Comparison of ENCODE assay signal across 8 cellular contexts in the genomic region with DNA sequence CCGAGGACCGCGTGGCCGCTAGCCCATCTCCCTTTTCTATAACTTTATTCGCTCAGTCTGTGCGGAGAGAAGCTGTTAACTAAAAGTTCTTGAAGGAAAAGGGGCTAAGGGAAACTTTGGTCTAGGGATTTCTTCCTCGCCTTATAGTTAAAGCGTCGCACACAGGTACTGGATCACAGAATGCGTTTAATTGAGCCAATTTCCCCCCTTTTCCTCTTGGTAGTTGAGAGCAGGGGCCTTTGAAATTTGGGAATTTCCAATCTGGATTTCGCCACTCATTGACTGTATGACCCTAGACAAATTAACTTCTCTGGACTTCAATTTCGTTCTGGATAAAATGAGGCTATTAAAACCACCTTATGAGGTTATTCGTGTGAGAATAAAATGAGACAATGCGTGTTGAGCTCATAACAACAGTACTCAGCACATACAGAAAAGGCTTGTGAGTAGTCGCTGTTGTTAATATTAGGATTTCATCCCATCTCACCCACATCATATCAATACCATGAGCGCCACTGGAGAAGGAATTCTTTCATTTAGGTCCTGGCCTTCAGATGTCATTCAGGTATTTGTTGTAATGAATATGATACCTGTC. TPM values are rescaled to one million over a fixed set of nuclear protein-coding genes. Genes with fewer than 3 reads are reported as not detected.
A peak's percentile ranks its signal among the peaks of the same experiment; 100 is the strongest.
DNase-seq lines count a peak whose midpoint lies in the region; ATAC-seq and TF ChIP-seq lines count a peak whose summit lies in the region.

No MANE protein-coding gene starts in this region.

- in situ Hi-C loops in GM13976 (cut with MboI; ENCODE audit: low sequenced_read_pairs, unreplicated experiment), result no loop called here

- peaks cover 22% of the 10 kb centered on the region for H3K36me3 Mint-ChIP-seq in activated CD8-positive, alpha-beta T cell treated with anti-CD3 and anti-CD28 coated beads for 36 hours (ENCODE audit: low read depth)
- peaks cover 7% of the 10 kb centered on the region for H3K36me3 Mint-ChIP-seq in stimulated activated memory B cell treated with anti-CD40 and anti-IgM and Interleukin-4, amounts not matched to agents 10 μg/mL and 1 μg/mL and 100 μg/mL, for 72 hours

- intact Hi-C loops in activated CD8-positive, alpha-beta T cell treated with anti-CD3 and anti-CD28 coated beads for 36 hours (cut with micrococcal nuclease), result no loop called here

- CTCF ChIA-PET in activated CD8-positive, alpha-beta T cell treated with anti-CD3 and anti-CD28 coated beads for 36 hours (lab: Charles Lee), result interaction anchor here (1.1 to 3.3 kb wide), 3 partner anchors 32 to 100 kb away, joined by 3 to 10 read pairs (median 3); no protein-coding TSS in a partner anchor

- POLR2A ChIA-PET in activated CD8-positive, alpha-beta T cell treated with anti-CD3 and anti-CD28 coated beads for 36 hours (lab: Charles Lee), result interaction anchor here (0.6 to 1.0 kb wide), 4 partner anchors 14 to 482 kb away, joined by 3 to 4 read pairs (median 3); no protein-coding TSS in a partner anchor

- H3K27ac Mint-ChIP-seq in activated CD8-positive, alpha-beta T cell treated with anti-CD3 and anti-CD28 coated beads for 36 hours, result peak overlapping the region; percentile 90
- H3K27ac Mint-ChIP-seq in stimulated activated memory B cell treated with anti-CD40 and anti-IgM and Interleukin-4, amounts not matched to agents 10 μg/mL and 1 μg/mL and 100 μg/mL, for 72 hours, result peak overlapping the region; percentile 75

- no peak for ATAC-seq in activated CD8-positive, alpha-beta T cell treated with anti-CD3 and anti-CD28 coated beads for 36 hours
- no peak for ATAC-seq in stimulated activated memory B cell treated with anti-CD40 and anti-IgM and Interleukin-4, amounts not matched to agents 10 μg/mL and 1 μg/mL and 100 μg/mL, for 72 hours
- no peak for ATAC-seq in GM19328 (IDR thresholded peaks at IDR 0.05; ENCODE audit: unreplicated experiment)

- DNase-seq in NCI-H345 treated with DMSO at 0.1 percent for 48 hours (lab: John Stamatoyannopoulos, UW; ENCODE audit: unreplicated experiment), result peak; percentile 34
- DNase-seq in NCI-H345 (lab: John Stamatoyannopoulos, UW), result no peak
- no peak for DNase-seq in activated CD8-positive, alpha-beta T cell treated with anti-CD3 and anti-CD28 coated beads for 36 hours
- no peak for DNase-seq in GM13976 (ENCODE audit: low spot score)
- DNase-seq in NCI-H2171 (lab: John Stamatoyannopoulos, UW), result no peak

- no peaks in the 10 kb centered on the region for H3K9me3 Mint-ChIP-seq in activated CD8-positive, alpha-beta T cell treated with anti-CD3 and anti-CD28 coated beads for 36 hours
- H3K9me3 Mint-ChIP-seq in stimulated activated memory B cell treated with anti-CD40 and anti-IgM and Interleukin-4, amounts not matched to agents 10 μg/mL and 1 μg/mL and 100 μg/mL, for 72 hours, result no peaks in the 10 kb centered on the region

- H3K4me3 Mint-ChIP-seq in activated CD8-positive, alpha-beta T cell treated with anti-CD3 and anti-CD28 coated beads for 36 hours, result peak overlapping the region; percentile 83
- peak overlapping the region; percentile 84 for H3K4me3 Mint-ChIP-seq in stimulated activated memory B cell treated with anti-CD40 and anti-IgM and Interleukin-4, amounts not matched to agents 10 μg/mL and 1 μg/mL and 100 μg/mL, for 72 hours

- TF ChIP-seq CTCF in activated CD8-positive, alpha-beta T cell treated with anti-CD3 and anti-CD28 coated beads for 36 hours (IDR thresholded peaks at IDR 0.05), result no peak
- no peak for TF ChIP-seq CTCF in GM13976 (IDR thresholded peaks at IDR 0.05; ENCODE audit: borderline replicate concordance, control extremely low read depth, extremely low read depth, insufficient read depth, missing control alignments)

- H3K27me3 Mint-ChIP-seq in activated CD8-positive, alpha-beta T cell treated with anti-CD3 and anti-CD28 coated beads for 36 hours, result no peaks in the 10 kb centered on the region
- H3K27me3 Mint-ChIP-seq in stimulated activated memory B cell treated with anti-CD40 and anti-IgM and Interleukin-4, amounts not matched to agents 10 μg/mL and 1 μg/mL and 100 μg/mL, for 72 hours, result no peaks in the 10 kb centered on the region

- H3K4me1 Mint-ChIP-seq in activated CD8-positive, alpha-beta T cell treated with anti-CD3 and anti-CD28 coated beads for 36 hours (ENCODE audit: low read depth), result peaks cover 25% of the 10 kb centered on the region
- H3K4me1 Mint-ChIP-seq in stimulated activated memory B cell treated with anti-CD40 and anti-IgM and Interleukin-4, amounts not matched to agents 10 μg/mL and 1 μg/mL and 100 μg/mL, for 72 hours, result peaks cover 7% of the 10 kb centered on the region

- H3K4me3 ChIP-seq in iPS-11a (ENCODE audit: low read depth, low read length), result peak overlapping the region; percentile 67

RNA-seq across cellular contexts. Expression of a gene that starts 0.8 kb away (rescaled TPM):
- 100 to 1,000 TPM; 128 to 137 TPM for total RNA-seq in activated CD8-positive, alpha-beta T cell treated with anti-CD3 and anti-CD28 coated beads for 36 hours
